In genomic region chr2:196640031-196640548, GRCh38 we compare ENCODE assay signal across 8 cellular contexts. TPM values are rescaled to one million over a fixed set of nuclear protein-coding genes. Genes with fewer than 3 reads are reported as not detected.
DNase-seq lines count a peak whose midpoint lies in the region; ATAC-seq and TF ChIP-seq lines count a peak whose summit lies in the region.

No MANE protein-coding gene starts in this region.

- TF ChIP-seq CTCF in A673 (conservative IDR thresholded peaks at IDR 0.05; ENCODE audit: low read depth, low read length), result no peak

- no peaks in the 10 kb centered on the region for H3K9me3 ChIP-seq in A673 (ENCODE audit: low read depth, low read length, poor library complexity, severe bottlenecking)

- H3K4me1 Mint-ChIP-seq in activated T-helper 2 cell treated with anti-CD3 and anti-CD28 coated beads, Interferon-gamma antibody, Interleukin-2, Interleukin-4, amounts not matched to agents 10 μg/mL and 5 μg/mL and 100 μg/mL, durations not matched to agents 14 hours and 24 hours and 36 hours (ENCODE audit: low read depth), result peaks cover 24% of the 10 kb centered on the region
- H3K4me1 Mint-ChIP-seq in memory B cell, result peaks cover 6% of the 10 kb centered on the region

- DNase-seq in A673 (ENCODE audit: low spot score) (peak; percentile 11), H7 (no peak), memory B cell (ENCODE audit: low spot score in 2 of 2) (no peak), NCI-H2171 (lab: John Stamatoyannopoulos, UW) (no peak), NCI-H128 (lab: John Stamatoyannopoulos, UW; ENCODE audit: unreplicated experiment) (no peak), DMS153 treated with DMSO at 0.1 percent for 48 hours (lab: John Stamatoyannopoulos, UW; ENCODE audit: unreplicated experiment) (no peak)
- DNase-seq in activated T-helper 2 cell treated with anti-CD3 and anti-CD28 coated beads, Interferon-gamma antibody, Interleukin-2, Interleukin-4, amounts not matched to agents 10 μg/mL and 5 μg/mL and 100 μg/mL, durations not matched to agents 14 hours and 24 hours and 36 hours (ENCODE audit: low spot score), result no peak
- DNase-seq in activated CD8-positive, alpha-beta memory T cell treated with anti-CD3 and anti-CD28 coated beads, Interleukin-2, amount 50 U/mL, for 48 hours, result no peak

- no peaks in the 10 kb centered on the region for H3K9me3 Mint-ChIP-seq in activated T-helper 2 cell treated with anti-CD3 and anti-CD28 coated beads, Interferon-gamma antibody, Interleukin-2, Interleukin-4, amounts not matched to agents 10 μg/mL and 5 μg/mL and 100 μg/mL, durations not matched to agents 14 hours and 24 hours and 36 hours
- no peaks in the 10 kb centered on the region for H3K9me3 Mint-ChIP-seq in memory B cell

- CTCF ChIA-PET in A673 (lab: Charles Lee), result interaction anchor here (0.6 kb wide), 1 partner anchor 314 kb away, joined by 3 read pairs; no protein-coding TSS in a partner anchor

- intact Hi-C loops in A673 (cut with micrococcal nuclease; ENCODE audit: unreplicated experiment), result no loop called here
- intact Hi-C loops in activated T-helper 2 cell treated with anti-CD3 and anti-CD28 coated beads, Interferon-gamma antibody, Interleukin-2, Interleukin-4, amounts not matched to agents 10 μg/mL and 5 μg/mL and 100 μg/mL, durations not matched to agents 14 hours and 24 hours and 36 hours (cut with micrococcal nuclease), result no loop called here

- H3K27me3 Mint-ChIP-seq in activated T-helper 2 cell treated with anti-CD3 and anti-CD28 coated beads, Interferon-gamma antibody, Interleukin-2, Interleukin-4, amounts not matched to agents 10 μg/mL and 5 μg/mL and 100 μg/mL, durations not matched to agents 14 hours and 24 hours and 36 hours (ENCODE audit: low read depth), result peaks cover 11% of the 10 kb centered on the region
- H3K27me3 Mint-ChIP-seq in memory B cell, result no peaks in the 10 kb centered on the region

- peak overlapping the region; percentile 90 for H3K4me3 Mint-ChIP-seq in activated T-helper 2 cell treated with anti-CD3 and anti-CD28 coated beads, Interferon-gamma antibody, Interleukin-2, Interleukin-4, amounts not matched to agents 10 μg/mL and 5 μg/mL and 100 μg/mL, durations not matched to agents 14 hours and 24 hours and 36 hours (ENCODE audit: low read depth)
- H3K4me3 Mint-ChIP-seq in memory B cell, result peak overlapping the region; percentile 90

- H3K36me3 ChIP-seq in A673 (ENCODE audit: insufficient read depth, low read length, poor library complexity, severe bottlenecking) (no peaks in the 10 kb centered on the region), H7 (replicated peaks; ENCODE audit: control insufficient read depth, insufficient read depth, low read length) (no peaks in the 10 kb centered on the region)

- peaks cover 3% of the 10 kb centered on the region for H3K36me3 Mint-ChIP-seq in activated T-helper 2 cell treated with anti-CD3 and anti-CD28 coated beads, Interferon-gamma antibody, Interleukin-2, Interleukin-4, amounts not matched to agents 10 μg/mL and 5 μg/mL and 100 μg/mL, durations not matched to agents 14 hours and 24 hours and 36 hours (ENCODE audit: low read depth)
- H3K36me3 Mint-ChIP-seq in memory B cell, result no peaks in the 10 kb centered on the region

- peak overlapping the region; percentile 13 for H3K27ac Mint-ChIP-seq in activated T-helper 2 cell treated with anti-CD3 and anti-CD28 coated beads, Interferon-gamma antibody, Interleukin-2, Interleukin-4, amounts not matched to agents 10 μg/mL and 5 μg/mL and 100 μg/mL, durations not matched to agents 14 hours and 24 hours and 36 hours
- H3K27ac Mint-ChIP-seq in memory B cell, result no peak overlapping the region

- H3K4me3 ChIP-seq in A673 (ENCODE audit: low read depth, low read length, poor library complexity, severe bottlenecking) (peak overlapping the region; percentile 73), H7 (ENCODE audit: insufficient read depth, low read depth, low read length) (peak overlapping the region; percentile 84)

- TSS peak; percentile 51 for BruUV-seq in A673 (replicated peaks; lab: Mats Ljungman, UMichigan)

- H3K27me3 ChIP-seq in A673 (replicated peaks; ENCODE audit: insufficient read depth, low read depth, low read length, poor library complexity), result no peaks in the 10 kb centered on the region
- no peaks in the 10 kb centered on the region for H3K27me3 ChIP-seq in H7 (ENCODE audit: control insufficient read depth, insufficient read depth, low read length)

- ATAC-seq in memory B cell (ENCODE audit: low read depth), result no peak

- H3K27ac ChIP-seq in A673 (ENCODE audit: low read depth, low read length, poor library complexity, severe bottlenecking), result peak overlapping the region; percentile 71

- POLR2A ChIA-PET in A673 (lab: Charles Lee; ENCODE audit: low non-redundant PET), result interaction anchor here (0.6 kb wide), 1 partner anchor 21 kb away, joined by 5 read pairs; no protein-coding TSS in a partner anchor

- H3K4me1 ChIP-seq in A673 (ENCODE audit: insufficient read depth, low read length, poor library complexity, severe bottlenecking), result peaks cover 7% of the 10 kb centered on the region

RNA-seq across cellular contexts. Expression of gene CCDC150, which starts 0.6 kb away (rescaled TPM):
- total RNA-seq in A673 (2021), result 28.0 and 38.0 TPM in 2 replicates
- total RNA-seq in H7 (2014; rRNA removed; shearing (Covaris generic)), result 18.4 and 27.7 TPM in 2 replicates
- 13.6 and 17.8 TPM in 2 replicates for total RNA-seq in activated T-helper 2 cell treated with anti-CD3 and anti-CD28 coated beads, Interferon-gamma antibody, Interleukin-2, Interleukin-4, amounts not matched to agents 10 μg/mL and 5 μg/mL and 100 μg/mL, durations not matched to agents 14 hours and 24 hours and 36 hours

RNA-seq across cellular contexts. Expression of gene HECW2, which starts 46.7 kb away (rescaled TPM):
- total RNA-seq in A673 (2021), result 1.7 and 1.9 TPM in 2 replicates
- 2.1 and 2.2 TPM in 2 replicates for total RNA-seq in H7 (2014; rRNA removed; shearing (Covaris generic))
- total RNA-seq in activated T-helper 2 cell treated with anti-CD3 and anti-CD28 coated beads, Interferon-gamma antibody, Interleukin-2, Interleukin-4, amounts not matched to agents 10 μg/mL and 5 μg/mL and 100 μg/mL, durations not matched to agents 14 hours and 24 hours and 36 hours, result 1.8 and 2.2 TPM in 2 replicates
